In the genomic region with DNA sequence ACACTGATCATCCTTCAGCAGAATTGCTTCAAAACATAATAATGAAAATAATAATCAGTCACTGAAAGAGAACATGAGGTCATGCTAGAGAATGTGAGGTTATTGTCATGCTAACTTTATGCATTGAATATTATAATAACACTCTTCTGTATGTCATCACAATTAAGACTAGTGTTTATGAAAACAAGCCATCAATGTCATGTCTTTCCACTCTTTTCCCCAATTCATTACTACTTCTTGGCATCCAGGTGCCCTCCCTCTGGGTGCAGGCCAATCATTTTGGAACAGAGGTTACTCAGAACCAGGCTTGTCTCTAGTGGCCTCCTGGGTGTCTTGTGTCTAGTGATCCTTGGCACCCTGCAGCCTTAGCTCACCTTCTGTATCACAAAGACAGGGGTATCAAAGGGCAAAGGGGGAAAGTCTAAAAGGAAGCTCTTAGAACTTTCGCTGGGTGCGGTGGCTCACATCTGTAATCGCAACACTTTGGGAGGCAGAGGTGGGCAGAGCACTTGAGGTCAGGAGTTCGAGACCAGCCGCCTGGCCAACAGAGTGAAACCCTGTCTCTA, we compare ENCODE assay signal across 18 cellular contexts.
DNase-seq lines count a peak whose midpoint lies in the region; ATAC-seq and TF ChIP-seq lines count a peak whose summit lies in the region.
"Had no signal": no experiment of that assay in that cellular context is flagged by ENCODE, and none has a peak within 500 bp of the region (broad histone marks: within the 10 kb centered on the region; RNA-seq: fewer than 3 reads in every experiment).

No MANE protein-coding gene starts in this region.

- H2AFZ ChIP-seq in mammary epithelial cell (ENCODE audit: low read depth, low read length), result no peak overlapping the region

- H4K20me1 ChIP-seq in mammary epithelial cell (ENCODE audit: insufficient read depth, low read length), result no peaks in the 10 kb centered on the region

- intact Hi-C loops in MCF 10A (cut with micrococcal nuclease) (loop anchor here (5.0 kb wide), 1 partner anchor 219 kb away; the partner anchor contains the start of gene PIK3R1), mammary epithelial cell (cut with micrococcal nuclease) (no loop called here), esophagus muscularis mucosa (cut with DNase I) (loop anchor here (10.0 kb wide), 1 partner anchor 753 kb away; no protein-coding TSS in a partner anchor), lower lobe of right lung (cut with DNase I) (no loop called here), upper lobe of right lung (cut with DNase I) (no loop called here), natural killer cell (cut with micrococcal nuclease) (no loop called here)

- H3K27ac Mint-ChIP-seq in MCF 10A (ENCODE audit: low read depth, unreplicated experiment) (no peak overlapping the region), natural killer cell (no peak overlapping the region)

- TF ChIP-seq POLR2A in esophagus muscularis mucosa (IDR thresholded peaks at IDR 0.05; ENCODE audit: low read depth), result no peak

- no peak for ATAC-seq in lower lobe of right lung
- ATAC-seq in upper lobe of right lung, result no peak
- ATAC-seq in HG02678 (IDR thresholded peaks at IDR 0.05; ENCODE audit: unreplicated experiment), result no peak
- ATAC-seq in HG02981 (IDR thresholded peaks at IDR 0.05; ENCODE audit: unreplicated experiment), result no peak
- ATAC-seq in natural killer cell, result no peak

- H3K36me3 Mint-ChIP-seq in MCF 10A (ENCODE audit: insufficient read depth, unreplicated experiment) (peaks cover 7% of the 10 kb centered on the region), natural killer cell (no peaks in the 10 kb centered on the region)

- 96% methylated on average over 4 of the region's 5 CpGs for WGBS in mammary epithelial cell (ENCODE audit: low coverage, missing lambda C conversion rate)
- WGBS in esophagus muscularis mucosa, result 94% methylated on average over 4 of the region's 5 CpGs

- TF ChIP-seq CTCF in MCF 10A (IDR thresholded peaks at IDR 0.05; ENCODE audit: unreplicated experiment) (no peak), mammary epithelial cell (conservative IDR thresholded peaks at IDR 0.05 in 1 of 2, IDR thresholded peaks at IDR 0.05 in 1 of 2; ENCODE audit: extremely low read depth in 1 of 2, insufficient read depth in 1 of 2, low read depth in 1 of 2, low read length in 2 of 2) (no peak), esophagus muscularis mucosa (IDR thresholded peaks at IDR 0.05) (no peak), lower lobe of right lung (IDR thresholded peaks at IDR 0.05) (no peak), upper lobe of right lung (IDR thresholded peaks at IDR 0.05) (no peak), natural killer cell (IDR thresholded peaks at IDR 0.05) (no peak)

- TSS peak; percentile 64 for BruUV-seq in MCF 10A (replicated peaks; lab: Mats Ljungman, UMichigan)
- no TSS peak for BruUV-seq in mammary epithelial cell (replicated peaks; lab: Mats Ljungman, UMichigan)

- POLR2A ChIA-PET in MCF 10A (lab: Yijun Ruan, JAX), result interaction anchor here (0.9 kb wide), 1 partner anchor 48 kb away, joined by 4 read pairs; no protein-coding TSS in a partner anchor

- H3K4me2 ChIP-seq in mammary epithelial cell (ENCODE audit: insufficient read depth, low read depth, low read length), result no peak overlapping the region

- H3K4me1 ChIP-seq in mammary epithelial cell (ENCODE audit: insufficient read depth, low read length), result peaks cover 1% of the 10 kb centered on the region
- H3K4me1 ChIP-seq in esophagus muscularis mucosa, result peaks cover 7 to 48% (median 41%) of the 10 kb centered on the region in 4 donors
- H3K4me1 ChIP-seq in lower lobe of right lung, result peaks cover 6% of the 10 kb centered on the region
- no peaks in the 10 kb centered on the region for H3K4me1 ChIP-seq in upper lobe of right lung

- H3K27me3 ChIP-seq in mammary epithelial cell (ENCODE audit: insufficient read depth, low read length), result no peaks in the 10 kb centered on the region
- H3K27me3 ChIP-seq in esophagus muscularis mucosa, result no peaks in the 10 kb centered on the region
- no peaks in the 10 kb centered on the region for H3K27me3 ChIP-seq in lower lobe of right lung (ENCODE audit: low read depth)
- H3K27me3 ChIP-seq in upper lobe of right lung, result no peaks in the 10 kb centered on the region

- H3K4me3 ChIP-seq in mammary epithelial cell (replicated peaks in 1 of 3; ENCODE audit: insufficient read depth in 1 of 3, low read depth in 2 of 3, low read length in 3 of 3) (no peak overlapping the region), esophagus muscularis mucosa (no peak overlapping the region), lower lobe of right lung (no peak overlapping the region), upper lobe of right lung (no peak overlapping the region)
- H3K4me3 ChIP-seq: SK-N-MC had no signal

- no peak overlapping the region for H3K9ac ChIP-seq in mammary epithelial cell (ENCODE audit: insufficient read depth, low read length)

- peak; percentile 85 for TF ChIP-seq EP300 in esophagus muscularis mucosa (IDR thresholded peaks at IDR 0.05)

- CTCF ChIA-PET in MCF 10A (lab: Yijun Ruan, JAX), result interaction anchor here (0.7 kb wide), 2 partner anchors 260 to 444 kb away, joined by 3 read pairs; no protein-coding TSS in a partner anchor
- CTCF ChIA-PET in mammary epithelial cell (lab: Charles Lee; ENCODE audit: low non-redundant PET), result no interaction called here

- in situ Hi-C loops in mammary epithelial cell (cut with MboI; ENCODE audit: low sequenced_read_pairs in 2 of 2), result no loop called here

- H3K36me3 ChIP-seq in mammary epithelial cell (ENCODE audit: insufficient read depth, low read length), result no peaks in the 10 kb centered on the region
- H3K36me3 ChIP-seq in esophagus muscularis mucosa, result no peaks in the 10 kb centered on the region
- H3K36me3 ChIP-seq in lower lobe of right lung, result no peaks in the 10 kb centered on the region
- H3K36me3 ChIP-seq in upper lobe of right lung, result no peaks in the 10 kb centered on the region

- H3K4me1 Mint-ChIP-seq in MCF 10A (ENCODE audit: insufficient read depth, unreplicated experiment) (peaks cover 30% of the 10 kb centered on the region), natural killer cell (no peaks in the 10 kb centered on the region)

- H3K9me3 ChIP-seq in mammary epithelial cell (replicated peaks; ENCODE audit: insufficient read depth, low read length) (no peaks in the 10 kb centered on the region), esophagus muscularis mucosa (no peaks in the 10 kb centered on the region), lower lobe of right lung (no peaks in the 10 kb centered on the region), upper lobe of right lung (no peaks in the 10 kb centered on the region)

- dilution Hi-C loops in mammary epithelial cell (cut with HindIII; ENCODE audit: low sequenced_read_pairs), result loop anchor here (5.0 kb wide), 1 partner anchor 41 kb away; no protein-coding TSS in a partner anchor

- H3K27me3 Mint-ChIP-seq in MCF 10A (ENCODE audit: insufficient read depth, unreplicated experiment), result no peaks in the 10 kb centered on the region
- H3K27me3 Mint-ChIP-seq in natural killer cell (ENCODE audit: low read depth in 2 of 2), result peaks cover 4 to 16% of the 10 kb centered on the region in 2 donors

- DNase-seq in MCF 10A (ENCODE audit: unreplicated experiment), result no peak
- no peak for DNase-seq in mammary epithelial cell
- DNase-seq in esophagus muscularis mucosa (ENCODE audit: extremely low spot score), result no peak
- DNase-seq in lower lobe of right lung, result no peak
- no peak for DNase-seq in upper lobe of right lung
- DNase-seq in natural killer cell, result no peak
- DNase-seq: KBM-7; NCI-H1105; NCI-H2227 treated with DMSO at 0.1 percent for 48 hours; NCI-H510A; NCI-H748 treated with DMSO at 0.1 percent for 48 hours; NK-92 treated with Interleukin-12 subunit alpha and Interleukin-12 subunit beta, amount 100 ng/mL, for 24 hours; SHP77 treated with DMSO at 0.1 percent for 48 hours had no signal

- H3K9me3 Mint-ChIP-seq in MCF 10A (ENCODE audit: unreplicated experiment) (peaks cover 8% of the 10 kb centered on the region), natural killer cell (no peaks in the 10 kb centered on the region)

- H3K4me3 Mint-ChIP-seq in MCF 10A (ENCODE audit: unreplicated experiment), result no peak overlapping the region
- no peak overlapping the region for H3K4me3 Mint-ChIP-seq in natural killer cell

- no peaks in the 10 kb centered on the region for H3K79me2 ChIP-seq in mammary epithelial cell (ENCODE audit: insufficient read depth, low read length)

- H3K27ac ChIP-seq in mammary epithelial cell (ENCODE audit: insufficient read depth, low read depth, low read length) (no peak overlapping the region), esophagus muscularis mucosa (replicated peaks in 1 of 4) (peak overlapping the region; percentile 75 to 86 (median 78)), lower lobe of right lung (peak overlapping the region; percentile 74), upper lobe of right lung (peak overlapping the region; percentile 40)
- H3K27ac ChIP-seq: HL-60, RWPE1, SK-N-MC had no signal

Comparison
In these comparisons a context has a peak if more than half of its experiments do, and no peak if none do; other contexts are left out.
1. intact Hi-C loops: an anchor here in MCF 10A (5.0 kb wide) and esophagus muscularis mucosa (10.0 kb wide); none called in mammary epithelial cell, lower lobe of right lung, upper lobe of right lung and natural killer cell.